Comparison of ENCODE assay signal across 11 cellular contexts in the genomic region with DNA sequence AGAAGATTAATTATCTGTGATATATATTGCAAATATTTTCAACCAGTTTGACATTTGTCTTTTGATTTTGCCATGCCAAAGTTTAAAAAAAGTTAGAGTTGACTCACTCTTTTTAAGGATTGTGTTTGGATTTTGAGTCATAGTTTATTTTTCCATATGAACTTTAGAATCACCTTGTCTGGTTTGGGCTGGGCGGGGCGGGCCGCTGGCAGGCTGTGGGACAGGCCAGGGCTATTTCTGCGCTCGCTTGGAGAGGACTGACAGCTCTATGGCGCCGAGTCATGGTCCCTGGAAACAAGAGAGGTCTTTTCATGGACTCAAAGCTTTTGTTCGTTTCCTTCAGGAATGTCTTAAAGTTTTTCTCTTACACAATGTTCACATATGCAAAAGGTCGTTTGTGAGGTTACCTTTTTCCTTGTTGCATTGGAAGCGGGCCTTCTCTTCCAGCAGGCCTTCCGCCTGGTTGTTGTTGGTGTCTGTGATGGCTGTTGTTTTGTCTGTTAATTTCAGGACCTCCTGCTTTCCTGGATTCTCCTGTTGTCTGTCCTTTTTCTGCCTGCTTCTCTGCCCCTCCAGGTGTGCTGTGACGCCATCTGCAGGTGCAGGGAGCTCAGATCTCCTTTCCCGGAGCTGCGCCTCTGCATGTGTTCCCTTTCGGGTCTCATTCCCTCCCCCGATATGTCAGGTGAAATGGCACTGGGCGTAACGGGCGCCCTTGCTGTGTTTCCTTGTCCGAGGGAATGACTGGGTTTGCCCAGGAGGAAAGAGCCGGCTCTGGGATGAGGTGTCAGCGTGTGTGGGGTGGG. TPM values are rescaled to one million over a fixed set of nuclear protein-coding genes. Genes with fewer than 3 reads are reported as not detected.
DNase-seq lines count a peak whose midpoint lies in the region; ATAC-seq and TF ChIP-seq lines count a peak whose summit lies in the region.
"Had no signal": no experiment of that assay in that cellular context is flagged by ENCODE, and none has a peak within 500 bp of the region (broad histone marks: within the 10 kb centered on the region; RNA-seq: fewer than 3 reads in every experiment).

No MANE protein-coding gene starts in this region.

- peaks cover 0 to 13% of the 10 kb centered on the region in 2 experiments for H3K36me3 ChIP-seq in mesenchymal stem cell (ENCODE audit: control insufficient read depth in 1 of 2, insufficient read depth in 2 of 2, low read depth in 1 of 2, low read length in 2 of 2)

- H2BK15ac ChIP-seq in mesenchymal stem cell (ENCODE audit: low read depth, poor library complexity, severe bottlenecking): no peak overlapping the region

- H3K27me3 Mint-ChIP-seq in IgD-negative memory B cell: no peaks in the 10 kb centered on the region
- H3K27me3 Mint-ChIP-seq in endothelial cell (ENCODE audit: unreplicated experiment): peaks cover 10% of the 10 kb centered on the region
- peaks cover 4% of the 10 kb centered on the region for H3K27me3 Mint-ChIP-seq in activated T-helper 1 cell treated with anti-CD3 and anti-CD28 coated beads, Interleukin-12 subunit alpha, Interleukin-12 subunit beta, Interleukin-2, Interleukin-4 antibody, amounts not matched to agents 30 ng/mL and 10 ng/mL and 1 ng/mL, durations not matched to agents 14 hours and 24 hours and 36 hours (ENCODE audit: insufficient read depth)
- H3K27me3 Mint-ChIP-seq: CD8-positive, alpha-beta memory T cell had no signal

- no peak for ATAC-seq in GM19351 (IDR thresholded peaks at IDR 0.05; ENCODE audit: unreplicated experiment)
- no peak for ATAC-seq in GM21528 (IDR thresholded peaks at IDR 0.05; ENCODE audit: low FRiP score, unreplicated experiment)

- H3K36me3 Mint-ChIP-seq in IgD-negative memory B cell: peaks cover 5% of the 10 kb centered on the region
- peaks cover 8% of the 10 kb centered on the region for H3K36me3 Mint-ChIP-seq in endothelial cell (ENCODE audit: low read depth, unreplicated experiment)
- peaks cover 9% of the 10 kb centered on the region for H3K36me3 Mint-ChIP-seq in activated T-helper 1 cell treated with anti-CD3 and anti-CD28 coated beads, Interleukin-12 subunit alpha, Interleukin-12 subunit beta, Interleukin-2, Interleukin-4 antibody, amounts not matched to agents 30 ng/mL and 10 ng/mL and 1 ng/mL, durations not matched to agents 14 hours and 24 hours and 36 hours (ENCODE audit: low read depth)

- no peaks in the 10 kb centered on the region for H3K27me3 ChIP-seq in mesenchymal stem cell (ENCODE audit: control insufficient read depth in 1 of 2, insufficient read depth in 1 of 2, low read length in 2 of 2)

- peak overlapping the region in 1 of 4 donors; percentile 70 for H3K4me3 Mint-ChIP-seq in IgD-negative memory B cell
- peak overlapping the region; percentile 71 for H3K4me3 Mint-ChIP-seq in endothelial cell (ENCODE audit: unreplicated experiment)
- H3K4me3 Mint-ChIP-seq in activated T-helper 1 cell treated with anti-CD3 and anti-CD28 coated beads, Interleukin-12 subunit alpha, Interleukin-12 subunit beta, Interleukin-2, Interleukin-4 antibody, amounts not matched to agents 30 ng/mL and 10 ng/mL and 1 ng/mL, durations not matched to agents 14 hours and 24 hours and 36 hours: no peak overlapping the region
- H3K4me3 Mint-ChIP-seq: activated CD4-positive, alpha-beta T cell treated with anti-CD3 and anti-CD28 coated beads, Interleukin-2, amount 10 ng/mL, durations not matched to agents 24 days and 14 days; CD8-positive, alpha-beta memory T cell had no signal

- intact Hi-C loops in activated T-helper 1 cell treated with anti-CD3 and anti-CD28 coated beads, Interleukin-12 subunit alpha, Interleukin-12 subunit beta, Interleukin-2, Interleukin-4 antibody, amounts not matched to agents 30 ng/mL and 10 ng/mL and 1 ng/mL, durations not matched to agents 14 hours and 24 hours and 36 hours (cut with micrococcal nuclease): no loop called here

- H3K27ac ChIP-seq in 22Rv1 (peak overlapping the region; percentile 37), mesenchymal stem cell (ENCODE audit: low read length, poor library complexity, severe bottlenecking) (no peak overlapping the region)

- no peak overlapping the region for H4K8ac ChIP-seq in mesenchymal stem cell (ENCODE audit: low read length)

- TF ChIP-seq CTCF in 22Rv1 (IDR thresholded peaks at IDR 0.05) (peak; percentile 18; the same call in 1 of the 2 replicates), endothelial cell (IDR thresholded peaks at IDR 0.05; ENCODE audit: unreplicated experiment) (no peak)

- no peak overlapping the region for H2BK5ac ChIP-seq in mesenchymal stem cell (ENCODE audit: low read depth, low read length, poor library complexity, severe bottlenecking)

- H3K27ac Mint-ChIP-seq in IgD-negative memory B cell (peak overlapping the region in 2 of 3 donors; percentile 48 to 73), endothelial cell (ENCODE audit: unreplicated experiment) (peak overlapping the region; percentile 70)
- H3K27ac Mint-ChIP-seq in activated T-helper 1 cell treated with anti-CD3 and anti-CD28 coated beads, Interleukin-12 subunit alpha, Interleukin-12 subunit beta, Interleukin-2, Interleukin-4 antibody, amounts not matched to agents 30 ng/mL and 10 ng/mL and 1 ng/mL, durations not matched to agents 14 hours and 24 hours and 36 hours: no peak overlapping the region
- H3K27ac Mint-ChIP-seq: activated CD4-positive, alpha-beta T cell treated with anti-CD3 and anti-CD28 coated beads, Interleukin-2, amount 10 ng/mL, durations not matched to agents 24 days and 14 days had no signal

- H3K4me1 Mint-ChIP-seq in IgD-negative memory B cell (peaks cover 32 to 71% (median 51%) of the 10 kb centered on the region in 3 donors), endothelial cell (ENCODE audit: unreplicated experiment) (peaks cover 52% of the 10 kb centered on the region)
- H3K4me1 Mint-ChIP-seq in activated T-helper 1 cell treated with anti-CD3 and anti-CD28 coated beads, Interleukin-12 subunit alpha, Interleukin-12 subunit beta, Interleukin-2, Interleukin-4 antibody, amounts not matched to agents 30 ng/mL and 10 ng/mL and 1 ng/mL, durations not matched to agents 14 hours and 24 hours and 36 hours (ENCODE audit: low read depth): peaks cover 47% of the 10 kb centered on the region

- no peak overlapping the region for H2AFZ ChIP-seq in mesenchymal stem cell (ENCODE audit: low read depth, low read length)

- 75% methylated on average over 22 of the region's 22 CpGs for WGBS in mesenchymal stem cell

- H2AK5ac ChIP-seq in mesenchymal stem cell (ENCODE audit: low read length, severe bottlenecking): no peak overlapping the region

- H3K9me3 Mint-ChIP-seq in IgD-negative memory B cell: no peaks in the 10 kb centered on the region
- H3K9me3 Mint-ChIP-seq in endothelial cell (ENCODE audit: unreplicated experiment): no peaks in the 10 kb centered on the region
- H3K9me3 Mint-ChIP-seq in activated T-helper 1 cell treated with anti-CD3 and anti-CD28 coated beads, Interleukin-12 subunit alpha, Interleukin-12 subunit beta, Interleukin-2, Interleukin-4 antibody, amounts not matched to agents 30 ng/mL and 10 ng/mL and 1 ng/mL, durations not matched to agents 14 hours and 24 hours and 36 hours: peaks cover 4% of the 10 kb centered on the region

- no peak overlapping the region for H3K9ac ChIP-seq in mesenchymal stem cell (ENCODE audit: low read length)

- no peak overlapping the region for H2BK12ac ChIP-seq in mesenchymal stem cell (ENCODE audit: low read length in 2 of 2)

- H3K23ac ChIP-seq in mesenchymal stem cell (ENCODE audit: low read length in 2 of 2): no peak overlapping the region

- no peak overlapping the region for H3K14ac ChIP-seq in mesenchymal stem cell (ENCODE audit: low read length in 2 of 2)

- peaks cover 56% of the 10 kb centered on the region for H3K79me1 ChIP-seq in mesenchymal stem cell (replicated peaks; ENCODE audit: low read length, poor library complexity, severe bottlenecking)

- H4K91ac ChIP-seq in mesenchymal stem cell (ENCODE audit: low read length): no peak overlapping the region

- H3K9me3 ChIP-seq in mesenchymal stem cell (ENCODE audit: control insufficient read depth, low read length): no peaks in the 10 kb centered on the region

- no peak overlapping the region for H2BK120ac ChIP-seq in mesenchymal stem cell (ENCODE audit: low read depth, low read length)

- DNase-seq in endothelial cell (ENCODE audit: low spot score): no peak
- peak; percentile 26 for DNase-seq in mesenchymal stem cell
- DNase-seq in activated T-helper 1 cell treated with anti-CD3 and anti-CD28 coated beads, Interleukin-12 subunit alpha, Interleukin-12 subunit beta, Interleukin-2, Interleukin-4 antibody, amounts not matched to agents 30 ng/mL and 10 ng/mL and 1 ng/mL, durations not matched to agents 14 hours and 24 hours and 36 hours (ENCODE audit: low spot score): no peak
- no peak for DNase-seq in DMS79 (lab: John Stamatoyannopoulos, UW)
- DNase-seq: activated CD4-positive, alpha-beta T cell treated with anti-CD3 and anti-CD28 coated beads, Interleukin-2, amount 10 ng/mL, durations not matched to agents 24 days and 14 days; CD8-positive, alpha-beta memory T cell; NCI-H1105 treated with DMSO at 0.1 percent for 48 hours had no signal

- no peak overlapping the region for H3K4me2 ChIP-seq in mesenchymal stem cell (ENCODE audit: low read length, poor library complexity, severe bottlenecking)

- H3K4ac ChIP-seq in mesenchymal stem cell (ENCODE audit: low read depth in 1 of 2, low read length in 2 of 2): no peak overlapping the region

- H3K18ac ChIP-seq in mesenchymal stem cell (ENCODE audit: low read depth in 1 of 2, low read length in 2 of 2): no peak overlapping the region

- H3K4me3 ChIP-seq in mesenchymal stem cell (ENCODE audit: insufficient read depth in 1 of 2, low read depth in 1 of 2, low read length in 2 of 2): no peak overlapping the region

- peaks cover 30% of the 10 kb centered on the region for H3K4me1 ChIP-seq in mesenchymal stem cell (ENCODE audit: control insufficient read depth, insufficient read depth, low read depth, low read length)

RNA-seq across cellular contexts. Expression of a gene that starts 53.8 kb away (rescaled TPM):
- 0.94 TPM for polyA plus RNA-seq in IgD-negative memory B cell
- 45.2 TPM for total RNA-seq in endothelial cell (ENCODE audit: unreplicated experiment)
- 31.4 TPM for polyA plus RNA-seq in mesenchymal stem cell (2013, experiment 1 of 2)
- polyA plus RNA-seq in mesenchymal stem cell (2013, experiment 2 of 2): 32.2 TPM
- 11.1 and 13.4 TPM in 2 replicates for total RNA-seq in activated T-helper 1 cell treated with anti-CD3 and anti-CD28 coated beads, Interleukin-12 subunit alpha, Interleukin-12 subunit beta, Interleukin-2, Interleukin-4 antibody, amounts not matched to agents 30 ng/mL and 10 ng/mL and 1 ng/mL, durations not matched to agents 14 hours and 24 hours and 36 hours
